In the genomic region with DNA sequence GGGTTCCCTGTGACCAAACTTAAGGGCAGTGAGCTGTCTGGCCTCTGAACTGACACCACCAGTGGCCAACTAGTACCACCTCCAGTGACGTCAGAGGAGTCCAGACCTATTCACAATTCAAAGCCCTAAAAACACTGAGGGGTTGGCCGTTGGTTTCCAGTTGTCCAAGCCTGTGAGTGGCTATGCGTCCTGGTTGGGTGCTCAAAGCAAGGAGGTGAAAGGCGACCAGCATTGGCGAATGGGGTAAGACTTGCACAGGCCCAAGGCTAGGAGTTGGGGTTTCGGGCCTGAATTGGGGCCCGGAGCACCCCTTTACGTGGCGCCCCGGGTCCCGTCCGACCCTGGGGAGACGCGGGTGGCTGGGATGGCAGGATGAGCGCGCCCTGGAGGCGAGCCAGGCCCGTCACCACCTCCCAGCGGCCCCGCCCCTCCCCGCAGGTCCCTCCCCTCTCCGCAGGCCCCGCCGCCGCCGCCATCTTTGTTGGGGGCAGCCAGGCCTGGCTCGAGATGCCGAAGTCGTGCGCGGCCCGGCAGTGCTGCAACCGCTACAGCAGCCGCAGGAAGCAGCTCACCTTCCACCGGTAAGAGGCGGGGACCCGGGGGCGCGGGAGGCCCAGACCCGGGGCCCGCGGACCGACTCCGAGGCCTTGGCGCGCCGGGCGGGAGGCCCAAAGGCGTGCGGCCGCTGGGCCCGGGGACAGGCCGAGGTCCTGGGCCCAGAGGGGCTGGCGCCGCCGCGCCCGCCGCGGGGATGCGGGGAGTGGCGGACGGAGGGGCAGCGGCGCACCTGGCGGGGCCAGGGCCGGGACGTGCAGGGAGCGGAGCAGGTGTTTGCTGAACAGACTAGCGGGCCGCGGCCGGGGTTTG, we compare ENCODE assay signal across 8 cellular contexts. TPM values are rescaled to one million over a fixed set of nuclear protein-coding genes. Genes with fewer than 3 reads are reported as not detected.
DNase-seq lines count a peak whose midpoint lies in the region; ATAC-seq and TF ChIP-seq lines count a peak whose summit lies in the region.

TSS of gene THAP3 (plus strand) at position 157 of the 867 bp plus-strand sequence. CDS start at position 508, 351 bp downstream.

- ATAC-seq in GM19463 (IDR thresholded peaks at IDR 0.05; ENCODE audit: unreplicated experiment): peak; percentile 87

- no peaks in the 10 kb centered on the region for H3K27me3 Mint-ChIP-seq in Caco-2 (ENCODE audit: insufficient read depth, unreplicated experiment)

- peak within 1 kb of the TSS; percentile 87 for H3K27ac Mint-ChIP-seq in Caco-2 (ENCODE audit: unreplicated experiment)

- H3K4me3 ChIP-seq in Caco-2 (ENCODE audit: low read depth, low read length) (peak within 1 kb of the TSS; percentile 66), esophagus (ENCODE audit: low read depth in 1 of 2, low read length in 2 of 2) (peak within 1 kb of the TSS; percentile 60 to 91), muscle layer of colon (ENCODE audit: low read depth in 1 of 2, low read length in 2 of 2) (peak within 1 kb of the TSS; percentile 60 to 79)

- POLR2A ChIA-PET in Caco-2 (lab: Charles Lee): interaction anchor here (0.8 kb wide), 1 partner anchor 160 kb away, joined by 3 read pairs; the partner anchor contains the start of gene CAMTA1

- H3K27ac ChIP-seq in esophagus (ENCODE audit: low read depth in 2 of 2, low read length in 1 of 2) (peak within 1 kb of the TSS; percentile 92 to 93), muscle layer of colon (ENCODE audit: low read depth, low read length) (peak within 1 kb of the TSS; percentile 87)

- peak within 1 kb of the TSS; percentile 68 for H3K9ac ChIP-seq in muscle layer of colon (ENCODE audit: low read length)

- WGBS in esophagus, 2 donors: 2% methylated on average over 58 to 73 of the region's 73 CpGs

- H3K27me3 ChIP-seq in Caco-2 (replicated peaks; ENCODE audit: control insufficient read depth, insufficient read depth, low read length) (no peaks in the 10 kb centered on the region), esophagus (ENCODE audit: control insufficient read depth in 1 of 2, insufficient read depth in 2 of 2, low read length in 2 of 2) (no peaks in the 10 kb centered on the region), muscle layer of colon (ENCODE audit: control insufficient read depth in 1 of 2, insufficient read depth in 2 of 2, low read length in 2 of 2) (no peaks in the 10 kb centered on the region)

- BruUV-seq in Caco-2 (replicated peaks; lab: Mats Ljungman, UMichigan): no TSS peak

- CTCF ChIA-PET in Caco-2 (lab: Charles Lee): interaction anchor here (0.6 kb wide), 1 partner anchor 9 kb away, joined by 4 read pairs; no protein-coding TSS in a partner anchor

- no peaks in the 10 kb centered on the region for H3K4me1 Mint-ChIP-seq in Caco-2 (ENCODE audit: low read depth, unreplicated experiment)

- H3K9me3 Mint-ChIP-seq in Caco-2 (ENCODE audit: unreplicated experiment): no peaks in the 10 kb centered on the region

- peaks cover 2% of the 10 kb centered on the region; the same call in 1 of the 2 replicates for H3K36me3 ChIP-seq in Caco-2 (ENCODE audit: control insufficient read depth, insufficient read depth, low read length)
- peaks cover 8 to 42% of the 10 kb centered on the region in 2 donors for H3K36me3 ChIP-seq in esophagus (ENCODE audit: control insufficient read depth in 2 of 2, insufficient read depth in 2 of 2, low read length in 1 of 2)
- peaks cover 55% of the 10 kb centered on the region for H3K36me3 ChIP-seq in muscle layer of colon (ENCODE audit: insufficient read depth, low read length)

- H3K36me3 Mint-ChIP-seq in Caco-2 (ENCODE audit: insufficient read depth, unreplicated experiment): peaks cover 58% of the 10 kb centered on the region

- DNase-seq in Caco-2 (peak; percentile 84 to 86), HT-29 (ENCODE audit: low spot score) (peak; percentile 87), OCI-M1 (lab: John Stamatoyannopoulos, UW) (peak; percentile 90)
- DNase-seq in activated T-cell treated with anti-CD3 and anti-CD28 coated beads, Interleukin-2, amount 50 U/mL, for 1 hour: peak; percentile 93
- DNase-seq in stimulated activated CD8-positive, alpha-beta memory T cell treated with anti-CD3 and anti-CD28 coated beads, Interleukin-7, amount 100 ng/mL, for 24 hours (ENCODE audit: low read depth): peak; percentile 73

- H3K4me3 Mint-ChIP-seq in Caco-2 (ENCODE audit: unreplicated experiment): peak within 1 kb of the TSS; percentile 75

- peak in 1 of 2 experiments; percentile 22 for TF ChIP-seq CTCF in Caco-2 (IDR thresholded peaks at IDR 0.05; ENCODE audit: insufficient read depth in 1 of 2, low read depth in 1 of 2, low read length in 1 of 2, severe bottlenecking in 1 of 2, unreplicated experiment in 1 of 2)

- intact Hi-C loops in Caco-2 (cut with micrococcal nuclease; ENCODE audit: unreplicated experiment): no loop called here

- H3K9me3 ChIP-seq in Caco-2 (no peaks in the 10 kb centered on the region), esophagus (ENCODE audit: control insufficient read depth in 2 of 2, insufficient read depth in 1 of 2, low read depth in 1 of 2, low read length in 1 of 2) (no peaks in the 10 kb centered on the region), muscle layer of colon (ENCODE audit: low read length) (no peaks in the 10 kb centered on the region)

- no peaks in the 10 kb centered on the region for H3K4me1 ChIP-seq in Caco-2
- H3K4me1 ChIP-seq in esophagus (ENCODE audit: control insufficient read depth in 2 of 2, insufficient read depth in 2 of 2, low read length in 1 of 2): no peaks in the 10 kb centered on the region
- peaks cover 25% of the 10 kb centered on the region for H3K4me1 ChIP-seq in muscle layer of colon (ENCODE audit: insufficient read depth, low read length)

RNA-seq across cellular contexts. Expression of gene THAP3, which starts in this region (rescaled TPM):
- 13.5 and 15.1 TPM in 2 replicates for total RNA-seq in Caco-2 (2022)
- total RNA-seq in HT-29 (2014; rRNA removed; shearing (Covaris generic)): 19.6 and 22.7 TPM in 2 replicates
- 10 to 100 TPM; 10.5 to 18.1 TPM for polyA plus RNA-seq in esophagus

Comparison
In these comparisons a context has a peak if more than half of its experiments do, and no peak if none do; other contexts are left out.
1. Peak in every context shown above with its lines: DNase-seq, ATAC-seq, H3K4me3 ChIP-seq and H3K27ac ChIP-seq.